Comparison of ENCODE assay signal across 8 cellular contexts in genomic region chr4:47686294-47686872, GRCh38.
DNase-seq lines count a peak whose midpoint lies in the region; TF ChIP-seq lines count a peak whose summit lies in the region.

No MANE protein-coding gene starts in this region.

- no peak overlapping the region for H2BK120ac ChIP-seq in H9 (ENCODE audit: low read depth, low read length, poor library complexity, severe bottlenecking)

- H3T11ph ChIP-seq in H9 (ENCODE audit: low read length), result no peak overlapping the region

- H4K5ac ChIP-seq in H9 (ENCODE audit: insufficient read length, low read depth, low read length), result no peak overlapping the region

- no peak overlapping the region for H3K23ac ChIP-seq in H9 (ENCODE audit: insufficient read length, low read depth, low read length)

- no peaks in the 10 kb centered on the region for H3K9me3 Mint-ChIP-seq in H9

- H3K9me3 ChIP-seq in H9 (ENCODE audit: control insufficient read depth, low read depth, low read length), result no peaks in the 10 kb centered on the region

- H3K4me2 ChIP-seq in H9 (ENCODE audit: insufficient read depth, insufficient read length, low read length), result no peak overlapping the region

- no peak overlapping the region for H3K18ac ChIP-seq in H9 (ENCODE audit: insufficient read length, low read depth, low read length)

- H2BK20ac ChIP-seq in H9 (ENCODE audit: low read depth, low read length, poor library complexity, severe bottlenecking), result no peak overlapping the region

- no peak overlapping the region for H2AFZ ChIP-seq in H9 (ENCODE audit: low read length)

- H3K4me1 Mint-ChIP-seq in H9, result no peaks in the 10 kb centered on the region

- H3K36me3 Mint-ChIP-seq in H9 (ENCODE audit: insufficient read depth in 1 of 3, low read depth in 3 of 3), result no peaks in the 10 kb centered on the region

- no peak overlapping the region for H3K14ac ChIP-seq in H9 (ENCODE audit: insufficient read depth, low read length)

- no peak overlapping the region for H3K9ac ChIP-seq in H9 (ENCODE audit: extremely low read depth, insufficient read length, low read length)

- H3K4ac ChIP-seq in H9 (ENCODE audit: low read depth, low read length), result no peak overlapping the region

- H3K56ac ChIP-seq in H9 (ENCODE audit: insufficient read length, low read depth, low read length), result no peak overlapping the region

- no peaks in the 10 kb centered on the region for H3K79me2 ChIP-seq in H9 (ENCODE audit: insufficient read depth, low read length)

- H4K20me1 ChIP-seq in H9 (ENCODE audit: control insufficient read depth, insufficient read depth, insufficient read length), result no peaks in the 10 kb centered on the region

- no peaks in the 10 kb centered on the region for H3K4me1 ChIP-seq in H9 (ENCODE audit: insufficient read depth, low read length)

- no peaks in the 10 kb centered on the region; the same call in 1 of the 2 replicates for H3K27me3 Mint-ChIP-seq in H9 (ENCODE audit: low read depth)

- H2AK5ac ChIP-seq in H9 (ENCODE audit: insufficient read length, low read length), result no peak overlapping the region

- no peak overlapping the region for H4K8ac ChIP-seq in H9 (replicated peaks; ENCODE audit: insufficient read length, low read depth, low read length)

- H2BK5ac ChIP-seq in H9 (ENCODE audit: insufficient read length, low read length), result no peak overlapping the region

- no peak overlapping the region for H4K91ac ChIP-seq in H9 (ENCODE audit: insufficient read length, low read depth, low read length)

- WGBS in H9 (ENCODE audit: extremely low coverage, insufficient read length, low lambda C conversion rate), result no CpG with 5 or more reads among the region's 9 CpGs

- TF ChIP-seq CTCF in GM12864 (IDR thresholded peaks at IDR 0.05; ENCODE audit: low read depth, low read length, missing control alignments) (peak; percentile 78), H9 (conservative IDR thresholded peaks at IDR 0.05) (peak; percentile 90)

- H3K27ac ChIP-seq in H9 (ENCODE audit: insufficient read length, low read depth, low read length), result no peak overlapping the region

- no peak overlapping the region for H3K27ac Mint-ChIP-seq in H9

- H3K4me3 ChIP-seq in GM12864 (ENCODE audit: low read depth, low read length), result no peak overlapping the region

- H3K4me3 Mint-ChIP-seq in H9, result no peak overlapping the region

- no peaks in the 10 kb centered on the region for H3K23me2 ChIP-seq in H9 (ENCODE audit: insufficient read length, low read depth, low read length, poor library complexity, severe bottlenecking)

- no peaks in the 10 kb centered on the region for H3K27me3 ChIP-seq in H9 (ENCODE audit: insufficient read depth, low read length)

- DNase-seq in GM12864 (ENCODE audit: low read depth) (no peak), H9 (peak; percentile 61), NAMALWA (ENCODE audit: low spot score) (peak; percentile 76), ecto neural progenitor cell (ENCODE audit: low spot score) (peak; percentile 74), myocyte (ENCODE audit: low read depth) (peak; percentile 64), GM19240 (ENCODE audit: insufficient read length, low spot score) (no peak)
- peak; percentile 44 to 61 for DNase-seq in activated CD4-positive, alpha-beta T cell treated with anti-CD3 and anti-CD28 coated beads for 4 hours
- DNase-seq in stimulated activated naive CD4-positive, alpha-beta T cell (lab: John Stamatoyannopoulos, UW), result peak; percentile 11 to 52 (median 27)

- H3K79me1 ChIP-seq in H9 (ENCODE audit: insufficient read depth, low read depth, low read length, poor library complexity, severe bottlenecking), result no peaks in the 10 kb centered on the region

- H2BK12ac ChIP-seq in H9 (ENCODE audit: insufficient read length, low read depth, low read length), result no peak overlapping the region

- no peak overlapping the region for H2BK15ac ChIP-seq in H9 (ENCODE audit: low read depth, low read length)

Comparison
In these comparisons a context has a peak if more than half of its experiments do, and no peak if none do; other contexts are left out.
1. DNase-seq: peak in H9 (single experiment), NAMALWA (single experiment), activated CD4-positive, alpha-beta T cell treated with anti-CD3 and anti-CD28 coated beads for 4 hours (2 of 2), ecto neural progenitor cell (single experiment), myocyte (single experiment) and stimulated activated naive CD4-positive, alpha-beta T cell (6 of 6); none in GM12864 (single experiment) and GM19240 (single experiment).